ENCODE assay signal across 1 cellular context in the genomic region with DNA sequence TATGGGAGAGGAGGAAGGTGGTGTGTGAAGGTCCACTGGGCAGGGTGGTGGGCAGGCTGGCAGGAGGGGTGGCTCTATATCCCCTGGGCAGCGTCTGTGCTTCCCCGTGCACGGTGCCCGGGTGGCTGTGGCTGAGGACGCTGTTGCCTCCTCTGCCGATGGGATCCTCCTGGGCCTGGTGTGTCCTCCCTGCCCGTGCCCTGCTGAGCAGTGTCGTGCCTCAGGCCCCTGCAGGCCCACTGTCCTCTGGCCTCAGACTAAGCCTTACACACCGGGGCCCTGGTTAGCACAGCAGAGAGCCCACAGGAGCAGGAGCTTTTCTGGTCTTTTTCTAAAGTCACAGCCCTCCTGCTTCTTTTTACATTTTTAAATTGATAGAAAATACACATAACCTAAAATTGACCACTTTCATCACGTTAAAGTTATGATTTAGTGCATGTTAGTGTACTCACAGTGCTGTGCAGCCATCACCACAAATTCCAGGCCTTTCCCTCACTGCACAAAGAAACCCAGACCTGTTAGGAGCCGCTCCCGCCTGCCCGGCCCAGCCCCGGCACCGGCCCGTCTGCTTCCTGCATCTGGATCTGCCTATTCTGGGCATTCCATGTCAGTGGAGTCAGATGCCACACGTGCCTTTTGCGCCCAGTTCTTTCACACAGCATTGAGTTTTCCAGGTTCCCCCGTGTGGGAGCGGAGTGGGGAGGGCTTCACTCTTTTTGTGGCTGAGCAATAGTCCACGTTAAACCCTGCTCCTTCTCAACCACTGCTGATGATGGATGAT.
TF ChIP-seq lines count a peak whose summit lies in the region.

No MANE protein-coding gene starts in this region.

TF ChIP-seq in endothelial cell of umbilical vein, 7 proteins besides CTCF, POLR2A, EP300 and RAD21:
- TF ChIP-seq EZH2 (IDR thresholded peaks at IDR 0.05; ENCODE audit: borderline replicate concordance, low read depth, low read length, severe bottlenecking) (no peak), JUN (IDR thresholded peaks at IDR 0.05; ENCODE audit: borderline replicate concordance, insufficient read depth, insufficient read length, low read depth) (no peak), GATA2 (IDR thresholded peaks at IDR 0.05; ENCODE audit: insufficient read depth, insufficient read length, low read depth, low read length) (no peak), FOS (IDR thresholded peaks at IDR 0.05; ENCODE audit: borderline replicate concordance, insufficient read depth, low read length) (no peak), POLR2AphosphoS5 (IDR thresholded peaks at IDR 0.05; ENCODE audit: insufficient read depth, low read depth, low read length) (no peak), MYC (IDR thresholded peaks at IDR 0.05; ENCODE audit: low read depth, low read length) (no peak)
- TF ChIP-seq, protein P1, sequence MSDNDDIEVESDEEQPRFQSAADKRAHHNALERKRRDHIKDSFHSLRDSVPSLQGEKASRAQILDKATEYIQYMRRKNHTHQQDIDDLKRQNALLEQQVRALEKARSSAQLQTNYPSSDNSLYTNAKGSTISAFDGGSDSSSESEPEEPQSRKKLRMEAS (IDR thresholded peaks at IDR 0.05; ENCODE audit: insufficient read depth, insufficient read length) = no peak
TF ChIP-seq in endothelial cell of umbilical vein: peak in this region for 0.
